40 cellular contexts compared by ENCODE assay signal in the genomic region with DNA sequence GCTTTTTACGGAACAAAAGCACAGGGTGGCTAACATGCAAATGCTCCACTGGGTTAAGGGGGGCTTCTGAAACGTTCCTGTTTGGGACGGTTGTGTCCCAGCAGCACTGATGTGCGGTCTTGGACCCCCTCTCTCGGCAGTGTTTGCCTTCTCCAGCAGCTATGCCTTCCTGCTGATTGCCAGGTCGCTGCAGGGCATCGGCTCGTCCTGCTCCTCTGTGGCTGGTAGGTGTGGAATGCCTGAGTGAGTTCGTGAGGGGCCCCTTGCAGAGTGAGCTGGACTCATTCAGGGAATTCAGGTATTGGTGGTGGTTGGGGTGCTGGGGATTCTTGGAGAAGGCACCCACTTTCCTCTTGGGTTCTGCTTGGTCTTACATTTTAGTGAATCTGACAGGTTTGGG. TPM values are rescaled to one million over a fixed set of nuclear protein-coding genes. Genes with fewer than 3 reads are reported as not detected.
"Had no signal": no experiment of that assay in that cellular context is flagged by ENCODE, and none has a peak within 500 bp of the region (broad histone marks: within the 10 kb centered on the region; RNA-seq: fewer than 3 reads in every experiment).

No MANE protein-coding gene starts in this region.

- ATAC-seq: activated CD4-positive, CD25-positive, alpha-beta regulatory T cell treated with anti-CD3 and anti-CD28 coated beads, Interleukin-2, amount 50 U/mL, for 24 hours; activated CD8-positive, alpha-beta T cell treated with anti-CD3 and anti-CD28 coated beads for 36 hours; activated naive CD8-positive, alpha-beta T cell treated with anti-CD3 and anti-CD28 coated beads, Interleukin-2, amount 50 U/mL, for 24 hours; body of pancreas; effector memory CD8-positive, alpha-beta T cell; gastroesophageal sphincter; T-helper 17 cell had no signal

- H3K4me3 ChIP-seq: adrenal gland, body of pancreas, esophagus squamous epithelium, gastroesophageal sphincter had no signal

- DNase-seq: activated B cell treated with CpG ODN at 0.5 μM for 24 hours; activated CD4-positive, alpha-beta T cell treated with anti-CD3 and anti-CD28 coated beads for 48 hours; activated CD4-positive, alpha-beta T cell treated with anti-CD3 and anti-CD28 coated beads, Interleukin-2, amount 50 U/mL, for 1 hour; activated CD4-positive, alpha-beta T cell treated with anti-CD3 and anti-CD28 coated beads, Interleukin-2, amount 50 U/mL, for 48 hours; activated CD8-positive, alpha-beta memory T cell treated with anti-CD3 and anti-CD28 coated beads for 24 hours; activated CD8-positive, alpha-beta T cell treated with anti-CD3 and anti-CD28 coated beads for 36 hours; activated effector memory CD4-positive, alpha-beta T cell treated with anti-CD3 and anti-CD28 coated beads, Interleukin-2, amount 50 U/mL, for 16 hours; activated naive CD4-positive, alpha-beta T cell treated with anti-CD3 and anti-CD28 coated beads for 36 hours; activated naive CD8-positive, alpha-beta T cell treated with anti-CD3 and anti-CD28 coated beads for 36 hours; activated naive CD8-positive, alpha-beta T cell treated with anti-CD3 and anti-CD28 coated beads, Interleukin-2, amount 50 U/mL, for 24 hours; activated T-cell treated with anti-CD3 and anti-CD28 coated beads, Interleukin-2, amount 50 U/mL, for 1 hour; activated T-cell treated with anti-CD3 and anti-CD28 coated beads, Interleukin-2, amount 50 U/mL, for 48 hours; amygdala; body of pancreas; caudate nucleus; cortex of kidney; dermis blood vessel endothelial cell; effector CD4-positive, alpha-beta T cell; effector memory CD8-positive, alpha-beta T cell; esophagus squamous epithelium; foreskin melanocyte; T-helper 1 cell; T-helper 17 cell; T1000; WERI-Rb-1 had no signal

- FAIRE-seq: colon, endometrium, endothelial cell of umbilical vein had no signal

- H3K9me3 ChIP-seq: adrenal gland, body of pancreas, esophagus squamous epithelium, gastroesophageal sphincter had no signal

- H3K27ac ChIP-seq: adrenal gland, body of pancreas, epithelial cell of prostate, esophagus squamous epithelium, gastroesophageal sphincter, WERI-Rb-1 had no signal

- H3K27me3 ChIP-seq: body of pancreas had no signal

- H3K36me3 ChIP-seq: adrenal gland, esophagus squamous epithelium, gastroesophageal sphincter, WERI-Rb-1 had no signal

- H3K4me1 ChIP-seq: adrenal gland, body of pancreas, esophagus squamous epithelium, gastroesophageal sphincter had no signal

RNA-seq across cellular contexts. Expression of a gene that starts 13.0 kb away (rescaled TPM):
- total RNA-seq: activated B cell treated with CpG ODN at 0.5 μM for 24 hours; activated naive CD4-positive, alpha-beta T cell treated with anti-CD3 and anti-CD28 coated beads for 36 hours; activated naive CD8-positive, alpha-beta T cell treated with anti-CD3 and anti-CD28 coated beads for 36 hours; activated T-helper 1 cell treated with anti-CD3 and anti-CD28 coated beads, Interleukin-12 subunit alpha, Interleukin-12 subunit beta, Interleukin-2, Interleukin-4 antibody, amounts not matched to agents 30 ng/mL and 10 ng/mL and 1 ng/mL, durations not matched to agents 14 hours and 24 hours and 36 hours; activated T-helper 2 cell treated with anti-CD3 and anti-CD28 coated beads, Interferon-gamma antibody, Interleukin-2, Interleukin-4, amounts not matched to agents 10 μg/mL and 5 μg/mL and 100 μg/mL, durations not matched to agents 14 hours and 24 hours and 36 hours; chondrocyte; dermis blood vessel endothelial cell; endothelial cell of umbilical vein; glomerular endothelial cell had no signal
- polyA plus RNA-seq: endothelial cell of umbilical vein, fibroblast of lung had no signal

RNA-seq across cellular contexts. Expression of a gene that starts 56.6 kb away (rescaled TPM):
- total RNA-seq: activated B cell treated with CpG ODN at 0.5 μM for 24 hours; activated CD8-positive, alpha-beta T cell treated with anti-CD3 and anti-CD28 coated beads for 36 hours; activated naive CD4-positive, alpha-beta T cell treated with anti-CD3 and anti-CD28 coated beads for 36 hours; activated naive CD8-positive, alpha-beta T cell treated with anti-CD3 and anti-CD28 coated beads for 36 hours; activated T-helper 1 cell treated with anti-CD3 and anti-CD28 coated beads, Interleukin-12 subunit alpha, Interleukin-12 subunit beta, Interleukin-2, Interleukin-4 antibody, amounts not matched to agents 30 ng/mL and 10 ng/mL and 1 ng/mL, durations not matched to agents 14 hours and 24 hours and 36 hours; activated T-helper 2 cell treated with anti-CD3 and anti-CD28 coated beads, Interferon-gamma antibody, Interleukin-2, Interleukin-4, amounts not matched to agents 10 μg/mL and 5 μg/mL and 100 μg/mL, durations not matched to agents 14 hours and 24 hours and 36 hours; adrenal gland; aorta; body of pancreas; chondrocyte; dermis blood vessel endothelial cell; endothelial cell of umbilical vein; esophagus squamous epithelium; fibroblast of lung; fibroblast of villous mesenchyme; gastroesophageal sphincter; glomerular endothelial cell; T-helper 17 cell had no signal
- polyA plus RNA-seq: adrenal gland, aorta, endothelial cell of umbilical vein, esophagus, fibroblast of lung had no signal
